Comparison of ENCODE assay signal across 8 cellular contexts in the genomic region with DNA sequence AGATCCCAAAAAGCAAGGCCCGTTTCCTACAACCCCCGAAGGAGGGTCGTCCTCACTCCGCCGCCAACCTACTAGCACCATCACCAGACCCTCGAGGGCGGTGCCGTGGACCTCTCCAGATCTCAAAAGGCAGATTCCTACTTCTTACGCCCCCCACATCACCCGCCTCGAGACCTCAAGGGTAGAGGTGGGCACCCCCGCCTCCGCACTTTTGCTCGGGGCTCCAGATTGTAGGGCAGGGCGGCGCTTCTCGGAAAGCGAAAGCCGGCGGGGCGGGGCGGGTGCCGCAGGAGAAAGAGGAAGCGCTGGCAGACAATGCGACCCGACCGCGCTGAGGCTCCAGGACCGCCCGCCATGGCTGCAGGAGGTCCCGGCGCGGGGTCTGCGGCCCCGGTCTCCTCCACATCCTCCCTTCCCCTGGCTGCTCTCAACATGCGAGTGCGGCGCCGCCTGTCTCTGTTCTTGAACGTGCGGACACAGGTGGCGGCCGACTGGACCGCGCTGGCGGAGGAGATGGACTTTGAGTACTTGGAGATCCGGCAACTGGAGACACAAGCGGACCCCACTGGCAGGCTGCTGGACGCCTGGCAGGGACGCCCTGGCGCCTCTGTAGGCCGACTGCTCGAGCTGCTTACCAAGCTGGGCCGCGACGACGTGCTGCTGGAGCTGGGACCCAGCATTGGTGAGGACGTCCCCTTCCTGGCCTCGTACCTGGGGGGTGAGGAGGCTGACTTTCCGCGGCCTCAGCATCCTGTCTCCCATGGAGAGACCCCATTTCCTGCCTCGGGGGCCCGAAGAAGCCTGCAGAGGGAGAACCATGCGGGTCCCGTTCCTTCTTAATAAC. TPM values are rescaled to one million over a fixed set of nuclear protein-coding genes. Genes with fewer than 3 reads are reported as not detected.
DNase-seq lines count a peak whose midpoint lies in the region; ATAC-seq and TF ChIP-seq lines count a peak whose summit lies in the region.

A gene (plus strand): TSS at position 315 of the 844 bp plus-strand sequence. CDS start 40 bp downstream, at position 355.

- no peaks in the 10 kb centered on the region for H3K27me3 Mint-ChIP-seq in stimulated activated naive CD8-positive, alpha-beta T cell treated with anti-CD3 and anti-CD28 coated beads, Interleukin-15, amount 100 ng/mL, for 72 hours

- H3K27me3 ChIP-seq in neural cell (ENCODE audit: insufficient read depth, low read depth, low read length) = peaks cover 20% of the 10 kb centered on the region

- no peak for TF ChIP-seq EP300 in neural cell (conservative IDR thresholded peaks at IDR 0.05; ENCODE audit: poor library complexity, severe bottlenecking)

- peak within 1 kb of the TSS; percentile 91 to 97 for H3K27ac Mint-ChIP-seq in stimulated activated naive CD8-positive, alpha-beta T cell treated with anti-CD3 and anti-CD28 coated beads, Interleukin-15, amount 100 ng/mL, for 72 hours

- H4K20me1 ChIP-seq in neural cell (ENCODE audit: insufficient read depth) = no peaks in the 10 kb centered on the region

- ATAC-seq in GM19043 (IDR thresholded peaks at IDR 0.05; ENCODE audit: low read depth, unreplicated experiment) (peak; percentile 35), HG03439 (IDR thresholded peaks at IDR 0.05; ENCODE audit: unreplicated experiment) (peak; percentile 45)
- ATAC-seq in stimulated activated naive CD8-positive, alpha-beta T cell treated with anti-CD3 and anti-CD28 coated beads, Interleukin-15, amount 100 ng/mL, for 72 hours = peak; percentile 69

- H3K9me3 ChIP-seq in neural cell (ENCODE audit: low read length) = no peaks in the 10 kb centered on the region

- peaks cover 75% of the 10 kb centered on the region for H3K4me1 Mint-ChIP-seq in stimulated activated naive CD8-positive, alpha-beta T cell treated with anti-CD3 and anti-CD28 coated beads, Interleukin-15, amount 100 ng/mL, for 72 hours

- H2AFZ ChIP-seq in neural cell (ENCODE audit: low read depth, low read length) = peak within 1 kb of the TSS; percentile 95

- peak within 1 kb of the TSS; percentile 80 for H3K9ac ChIP-seq in neural cell (ENCODE audit: low read length)

- H3K9me2 ChIP-seq in neural cell (ENCODE audit: insufficient read depth, low read length) = no peaks in the 10 kb centered on the region

- H3K4me3 Mint-ChIP-seq in stimulated activated naive CD8-positive, alpha-beta T cell treated with anti-CD3 and anti-CD28 coated beads, Interleukin-15, amount 100 ng/mL, for 72 hours = peak within 1 kb of the TSS; percentile 90

- H3K36me3 ChIP-seq in neural cell (ENCODE audit: insufficient read depth, low read length) = no peaks in the 10 kb centered on the region

- peak; percentile 6 for TF ChIP-seq CTCF in AG09309 (IDR thresholded peaks at IDR 0.05; ENCODE audit: control insufficient read depth, insufficient read depth, low read depth, low read length, missing control alignments)
- no peak for TF ChIP-seq CTCF in neural cell (IDR thresholded peaks at IDR 0.05; ENCODE audit: poor library complexity, severe bottlenecking)

- H3K4me3 ChIP-seq in AG09309 (ENCODE audit: control insufficient read depth, low read depth, low read length) (peak within 1 kb of the TSS; percentile 88), neural cell (ENCODE audit: low read length) (peak within 1 kb of the TSS; percentile 93)

- no peaks in the 10 kb centered on the region for H3F3A ChIP-seq in neural cell (ENCODE audit: insufficient read depth, low read length, poor library complexity, severe bottlenecking)

- no peaks in the 10 kb centered on the region for H3K9me3 Mint-ChIP-seq in stimulated activated naive CD8-positive, alpha-beta T cell treated with anti-CD3 and anti-CD28 coated beads, Interleukin-15, amount 100 ng/mL, for 72 hours

- TF ChIP-seq RAD21 in neural cell (conservative IDR thresholded peaks at IDR 0.05) = no peak

- H3K79me2 ChIP-seq in neural cell (replicated peaks; ENCODE audit: insufficient read depth, low read length) = peaks cover 7% of the 10 kb centered on the region

- H3K4me2 ChIP-seq in neural cell (ENCODE audit: low read length) = peak within 1 kb of the TSS; percentile 96

- no peak for DNase-seq in AG09309 (ENCODE audit: low read depth)
- peak; percentile 87 for DNase-seq in SIG-M5 treated with dmso at 0.1 percent for 504 hours (lab: John Stamatoyannopoulos, UW; ENCODE audit: unreplicated experiment)
- peak; percentile 76 for DNase-seq in activated effector memory CD4-positive, alpha-beta T cell treated with Interleukin-2 at 50 U/mL for 16 hours
- DNase-seq in fibroblast of the conjunctiva (ENCODE audit: low read depth) = peak; percentile 27
- DNase-seq in stimulated activated naive CD8-positive, alpha-beta T cell treated with anti-CD3 and anti-CD28 coated beads, Interleukin-15, amount 100 ng/mL, for 72 hours = peak; percentile 85 to 87

- H3K27ac ChIP-seq in neural cell (ENCODE audit: low read length) = peak within 1 kb of the TSS; percentile 47

TF ChIP-seq in neural cell, 6 proteins besides CTCF, POLR2A, EP300 and RAD21:
- TF ChIP-seq MXI1 (conservative IDR thresholded peaks at IDR 0.05; ENCODE audit: poor library complexity, severe bottlenecking) = no peak
- TF ChIP-seq, protein P1, sequence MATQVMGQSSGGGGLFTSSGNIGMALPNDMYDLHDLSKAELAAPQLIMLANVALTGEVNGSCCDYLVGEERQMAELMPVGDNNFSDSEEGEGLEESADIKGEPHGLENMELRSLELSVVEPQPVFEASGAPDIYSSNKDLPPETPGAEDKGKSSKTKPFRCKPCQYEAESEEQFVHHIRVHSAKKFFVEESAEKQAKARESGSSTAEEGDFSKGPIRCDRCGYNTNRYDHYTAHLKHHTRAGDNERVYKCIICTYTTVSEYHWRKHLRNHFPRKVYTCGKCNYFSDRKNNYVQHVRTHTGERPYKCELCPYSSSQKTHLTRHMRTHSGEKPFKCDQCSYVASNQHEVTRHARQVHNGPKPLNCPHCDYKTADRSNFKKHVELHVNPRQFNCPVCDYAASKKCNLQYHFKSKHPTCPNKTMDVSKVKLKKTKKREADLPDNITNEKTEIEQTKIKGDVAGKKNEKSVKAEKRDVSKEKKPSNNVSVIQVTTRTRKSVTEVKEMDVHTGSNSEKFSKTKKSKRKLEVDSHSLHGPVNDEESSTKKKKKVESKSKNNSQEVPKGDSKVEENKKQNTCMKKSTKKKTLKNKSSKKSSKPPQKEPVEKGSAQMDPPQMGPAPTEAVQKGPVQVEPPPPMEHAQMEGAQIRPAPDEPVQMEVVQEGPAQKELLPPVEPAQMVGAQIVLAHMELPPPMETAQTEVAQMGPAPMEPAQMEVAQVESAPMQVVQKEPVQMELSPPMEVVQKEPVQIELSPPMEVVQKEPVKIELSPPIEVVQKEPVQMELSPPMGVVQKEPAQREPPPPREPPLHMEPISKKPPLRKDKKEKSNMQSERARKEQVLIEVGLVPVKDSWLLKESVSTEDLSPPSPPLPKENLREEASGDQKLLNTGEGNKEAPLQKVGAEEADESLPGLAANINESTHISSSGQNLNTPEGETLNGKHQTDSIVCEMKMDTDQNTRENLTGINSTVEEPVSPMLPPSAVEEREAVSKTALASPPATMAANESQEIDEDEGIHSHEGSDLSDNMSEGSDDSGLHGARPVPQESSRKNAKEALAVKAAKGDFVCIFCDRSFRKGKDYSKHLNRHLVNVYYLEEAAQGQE (IDR thresholded peaks at IDR 0.05; ENCODE audit: borderline replicate concordance) = no peak
- TF ChIP-seq TAF1 (IDR thresholded peaks at IDR 0.05; ENCODE audit: low read depth) = no peak
- no peak for TF ChIP-seq EZH2 (IDR thresholded peaks at IDR 0.05; ENCODE audit: borderline replicate concordance, insufficient read depth, low read length, poor library complexity, severe bottlenecking)
- TF ChIP-seq POLR2AphosphoS5 (IDR thresholded peaks at IDR 0.05) = no peak
- TF ChIP-seq SMC3 (conservative IDR thresholded peaks at IDR 0.05; ENCODE audit: poor library complexity) = no peak
TF ChIP-seq in neural cell: peak in this region for 0.

RNA-seq across cellular contexts. Expression of the gene that starts here (rescaled TPM):
- polyA plus RNA-seq in neural cell = 0.14 TPM in 1 of 2 replicates, not detected in the other
- polyA minus RNA-seq in neural cell = 0.69 TPM in 1 of 2 replicates, not detected in the other
